ENCODE assay signal across 1 cellular context in the genomic region with DNA sequence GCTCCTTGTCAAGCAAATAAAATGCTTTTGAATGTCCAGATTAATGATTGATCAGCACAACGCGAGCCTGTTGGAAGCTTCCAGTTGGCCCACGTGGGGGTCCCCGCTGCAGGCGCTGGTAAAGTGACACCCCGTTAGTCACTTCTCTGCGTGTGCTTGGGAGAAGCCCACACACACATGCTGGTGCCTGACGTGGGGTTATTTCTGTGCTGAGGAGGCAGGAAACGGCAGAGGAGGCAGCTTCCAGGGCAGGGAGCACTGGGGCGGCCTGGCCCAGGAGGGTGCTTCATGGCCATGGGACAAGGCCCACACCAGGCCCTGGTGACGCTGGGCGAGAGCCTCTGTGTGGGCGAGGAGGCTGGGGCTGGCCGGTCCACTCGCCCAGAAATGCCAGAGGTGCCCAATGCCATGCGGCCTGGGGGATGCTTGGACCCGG.
TF ChIP-seq lines count a peak whose summit lies in the region.

No MANE protein-coding gene starts in this region.

TF ChIP-seq in H1, 55 proteins besides CTCF, POLR2A, EP300 and RAD21:
- no peak for TF ChIP-seq CREB1 (IDR thresholded peaks at IDR 0.05)
- TF ChIP-seq POLR2AphosphoS5 (IDR thresholded peaks at IDR 0.05; ENCODE audit: low read depth, low read length) = no peak
- no peak for TF ChIP-seq SIN3A (conservative IDR thresholded peaks at IDR 0.05 in 1 of 2, IDR thresholded peaks at IDR 0.05 in 1 of 2; ENCODE audit: low read depth in 1 of 2, low read length in 2 of 2)
- TF ChIP-seq HDAC2 (IDR thresholded peaks at IDR 0.05; ENCODE audit: borderline replicate concordance in 1 of 2, low read depth in 2 of 2, low read length in 2 of 2) = no peak
- TF ChIP-seq KDM5A (IDR thresholded peaks at IDR 0.05; ENCODE audit: low read length) = no peak
- TF ChIP-seq BACH1 (IDR thresholded peaks at IDR 0.05; ENCODE audit: low read length) = no peak
- TF ChIP-seq CEBPB (IDR thresholded peaks at IDR 0.05; ENCODE audit: low read depth, low read length) = no peak
- TF ChIP-seq SIX5 (IDR thresholded peaks at IDR 0.05; ENCODE audit: low read depth, low read length) = no peak
- TF ChIP-seq GTF2F1 (IDR thresholded peaks at IDR 0.05; ENCODE audit: borderline replicate concordance, low read depth, low read length) = no peak
- no peak for TF ChIP-seq MAFK (IDR thresholded peaks at IDR 0.05; ENCODE audit: low read depth, low read length)
- TF ChIP-seq TAF1 (IDR thresholded peaks at IDR 0.05; ENCODE audit: low read depth, low read length) = no peak
- no peak for TF ChIP-seq EGR1 (IDR thresholded peaks at IDR 0.05; ENCODE audit: borderline replicate concordance, low read depth, low read length)
- TF ChIP-seq, protein P1, sequence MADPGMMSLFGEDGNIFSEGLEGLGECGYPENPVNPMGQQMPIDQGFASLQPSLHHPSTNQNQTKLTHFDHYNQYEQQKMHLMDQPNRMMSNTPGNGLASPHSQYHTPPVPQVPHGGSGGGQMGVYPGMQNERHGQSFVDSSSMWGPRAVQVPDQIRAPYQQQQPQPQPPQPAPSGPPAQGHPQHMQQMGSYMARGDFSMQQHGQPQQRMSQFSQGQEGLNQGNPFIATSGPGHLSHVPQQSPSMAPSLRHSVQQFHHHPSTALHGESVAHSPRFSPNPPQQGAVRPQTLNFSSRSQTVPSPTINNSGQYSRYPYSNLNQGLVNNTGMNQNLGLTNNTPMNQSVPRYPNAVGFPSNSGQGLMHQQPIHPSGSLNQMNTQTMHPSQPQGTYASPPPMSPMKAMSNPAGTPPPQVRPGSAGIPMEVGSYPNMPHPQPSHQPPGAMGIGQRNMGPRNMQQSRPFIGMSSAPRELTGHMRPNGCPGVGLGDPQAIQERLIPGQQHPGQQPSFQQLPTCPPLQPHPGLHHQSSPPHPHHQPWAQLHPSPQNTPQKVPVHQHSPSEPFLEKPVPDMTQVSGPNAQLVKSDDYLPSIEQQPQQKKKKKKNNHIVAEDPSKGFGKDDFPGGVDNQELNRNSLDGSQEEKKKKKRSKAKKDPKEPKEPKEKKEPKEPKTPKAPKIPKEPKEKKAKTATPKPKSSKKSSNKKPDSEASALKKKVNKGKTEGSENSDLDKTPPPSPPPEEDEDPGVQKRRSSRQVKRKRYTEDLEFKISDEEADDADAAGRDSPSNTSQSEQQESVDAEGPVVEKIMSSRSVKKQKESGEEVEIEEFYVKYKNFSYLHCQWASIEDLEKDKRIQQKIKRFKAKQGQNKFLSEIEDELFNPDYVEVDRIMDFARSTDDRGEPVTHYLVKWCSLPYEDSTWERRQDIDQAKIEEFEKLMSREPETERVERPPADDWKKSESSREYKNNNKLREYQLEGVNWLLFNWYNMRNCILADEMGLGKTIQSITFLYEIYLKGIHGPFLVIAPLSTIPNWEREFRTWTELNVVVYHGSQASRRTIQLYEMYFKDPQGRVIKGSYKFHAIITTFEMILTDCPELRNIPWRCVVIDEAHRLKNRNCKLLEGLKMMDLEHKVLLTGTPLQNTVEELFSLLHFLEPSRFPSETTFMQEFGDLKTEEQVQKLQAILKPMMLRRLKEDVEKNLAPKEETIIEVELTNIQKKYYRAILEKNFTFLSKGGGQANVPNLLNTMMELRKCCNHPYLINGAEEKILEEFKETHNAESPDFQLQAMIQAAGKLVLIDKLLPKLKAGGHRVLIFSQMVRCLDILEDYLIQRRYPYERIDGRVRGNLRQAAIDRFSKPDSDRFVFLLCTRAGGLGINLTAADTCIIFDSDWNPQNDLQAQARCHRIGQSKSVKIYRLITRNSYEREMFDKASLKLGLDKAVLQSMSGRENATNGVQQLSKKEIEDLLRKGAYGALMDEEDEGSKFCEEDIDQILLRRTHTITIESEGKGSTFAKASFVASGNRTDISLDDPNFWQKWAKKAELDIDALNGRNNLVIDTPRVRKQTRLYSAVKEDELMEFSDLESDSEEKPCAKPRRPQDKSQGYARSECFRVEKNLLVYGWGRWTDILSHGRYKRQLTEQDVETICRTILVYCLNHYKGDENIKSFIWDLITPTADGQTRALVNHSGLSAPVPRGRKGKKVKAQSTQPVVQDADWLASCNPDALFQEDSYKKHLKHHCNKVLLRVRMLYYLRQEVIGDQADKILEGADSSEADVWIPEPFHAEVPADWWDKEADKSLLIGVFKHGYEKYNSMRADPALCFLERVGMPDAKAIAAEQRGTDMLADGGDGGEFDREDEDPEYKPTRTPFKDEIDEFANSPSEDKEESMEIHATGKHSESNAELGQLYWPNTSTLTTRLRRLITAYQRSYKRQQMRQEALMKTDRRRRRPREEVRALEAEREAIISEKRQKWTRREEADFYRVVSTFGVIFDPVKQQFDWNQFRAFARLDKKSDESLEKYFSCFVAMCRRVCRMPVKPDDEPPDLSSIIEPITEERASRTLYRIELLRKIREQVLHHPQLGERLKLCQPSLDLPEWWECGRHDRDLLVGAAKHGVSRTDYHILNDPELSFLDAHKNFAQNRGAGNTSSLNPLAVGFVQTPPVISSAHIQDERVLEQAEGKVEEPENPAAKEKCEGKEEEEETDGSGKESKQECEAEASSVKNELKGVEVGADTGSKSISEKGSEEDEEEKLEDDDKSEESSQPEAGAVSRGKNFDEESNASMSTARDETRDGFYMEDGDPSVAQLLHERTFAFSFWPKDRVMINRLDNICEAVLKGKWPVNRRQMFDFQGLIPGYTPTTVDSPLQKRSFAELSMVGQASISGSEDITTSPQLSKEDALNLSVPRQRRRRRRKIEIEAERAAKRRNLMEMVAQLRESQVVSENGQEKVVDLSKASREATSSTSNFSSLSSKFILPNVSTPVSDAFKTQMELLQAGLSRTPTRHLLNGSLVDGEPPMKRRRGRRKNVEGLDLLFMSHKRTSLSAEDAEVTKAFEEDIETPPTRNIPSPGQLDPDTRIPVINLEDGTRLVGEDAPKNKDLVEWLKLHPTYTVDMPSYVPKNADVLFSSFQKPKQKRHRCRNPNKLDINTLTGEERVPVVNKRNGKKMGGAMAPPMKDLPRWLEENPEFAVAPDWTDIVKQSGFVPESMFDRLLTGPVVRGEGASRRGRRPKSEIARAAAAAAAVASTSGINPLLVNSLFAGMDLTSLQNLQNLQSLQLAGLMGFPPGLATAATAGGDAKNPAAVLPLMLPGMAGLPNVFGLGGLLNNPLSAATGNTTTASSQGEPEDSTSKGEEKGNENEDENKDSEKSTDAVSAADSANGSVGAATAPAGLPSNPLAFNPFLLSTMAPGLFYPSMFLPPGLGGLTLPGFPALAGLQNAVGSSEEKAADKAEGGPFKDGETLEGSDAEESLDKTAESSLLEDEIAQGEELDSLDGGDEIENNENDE (IDR thresholded peaks at IDR 0.05; ENCODE audit: insufficient replicate concordance, low read length) = no peak
- no peak for TF ChIP-seq CBX5 (IDR thresholded peaks at IDR 0.05; ENCODE audit: low read depth, low read length)
- TF ChIP-seq, protein P2, sequence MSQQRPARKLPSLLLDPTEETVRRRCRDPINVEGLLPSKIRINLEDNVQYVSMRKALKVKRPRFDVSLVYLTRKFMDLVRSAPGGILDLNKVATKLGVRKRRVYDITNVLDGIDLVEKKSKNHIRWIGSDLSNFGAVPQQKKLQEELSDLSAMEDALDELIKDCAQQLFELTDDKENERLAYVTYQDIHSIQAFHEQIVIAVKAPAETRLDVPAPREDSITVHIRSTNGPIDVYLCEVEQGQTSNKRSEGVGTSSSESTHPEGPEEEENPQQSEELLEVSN (IDR thresholded peaks at IDR 0.05) = no peak
- TF ChIP-seq TBP (IDR thresholded peaks at IDR 0.05; ENCODE audit: low read depth, low read length) = no peak
- TF ChIP-seq, protein P3, sequence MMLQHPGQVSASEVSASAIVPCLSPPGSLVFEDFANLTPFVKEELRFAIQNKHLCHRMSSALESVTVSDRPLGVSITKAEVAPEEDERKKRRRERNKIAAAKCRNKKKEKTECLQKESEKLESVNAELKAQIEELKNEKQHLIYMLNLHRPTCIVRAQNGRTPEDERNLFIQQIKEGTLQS (IDR thresholded peaks at IDR 0.05; ENCODE audit: insufficient read depth, low read depth, low read length) = no peak
- no peak for TF ChIP-seq SIRT6 (IDR thresholded peaks at IDR 0.05; ENCODE audit: low read length)
